29 cellular contexts compared by ENCODE assay signal in the genomic region with DNA sequence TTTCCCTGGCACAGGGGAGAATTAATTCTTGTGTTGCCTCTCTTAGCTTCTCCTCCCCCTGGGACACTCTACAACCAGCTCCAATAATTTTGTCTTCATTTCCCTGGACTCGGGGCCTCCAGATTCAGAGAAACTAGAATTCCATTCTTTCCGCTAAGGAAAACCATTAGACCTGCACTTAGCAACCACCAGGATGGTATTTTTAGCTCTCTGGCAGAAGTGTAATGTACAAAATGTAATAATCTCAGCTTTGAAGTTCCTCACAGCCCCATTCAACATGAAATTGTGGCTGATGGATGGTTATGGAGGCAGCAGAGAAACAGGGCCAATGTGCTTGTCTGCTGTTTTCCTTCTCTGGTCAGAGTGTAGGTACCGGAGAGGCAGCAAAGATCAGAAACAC.
"Had no signal": no experiment of that assay in that cellular context is flagged by ENCODE, and none has a peak within 500 bp of the region (broad histone marks: within the 10 kb centered on the region; RNA-seq: fewer than 3 reads in every experiment).

No MANE protein-coding gene starts in this region.

- H3K4me3 ChIP-seq: ascending aorta, cardiac muscle cell, K562 had no signal

- H3K9me3 ChIP-seq: ascending aorta had no signal

- ATAC-seq: activated CD8-positive, alpha-beta T cell treated with anti-CD3 and anti-CD28 coated beads for 36 hours; activated T-cell treated with anti-CD3 and anti-CD28 coated beads, Interleukin-2, amount 50 U/mL, for 72 hours; activated T-helper 17 cell treated with anti-CD3 and anti-CD28 coated beads, Interleukin-2, amount 50 U/mL, for 72 hours; K562; Panc1; SK-N-SH treated with all-trans-retinoic acid at 6 μM for 48 hours had no signal

- FAIRE-seq: K562, TTC549 had no signal

- H3K27ac ChIP-seq: ascending aorta, cardiac muscle cell had no signal

- H3K27me3 ChIP-seq: ascending aorta had no signal

- DNase-seq: activated CD4-positive, alpha-beta T cell treated with anti-CD3 and anti-CD28 coated beads, Interleukin-2, amount 10 ng/mL, durations not matched to agents 24 days and 14 days; activated CD4-positive, alpha-beta T cell treated with anti-CD3 and anti-CD28 coated beads, Interleukin-2, amount 50 U/mL, for 4 hours; activated CD8-positive, alpha-beta T cell treated with anti-CD3 and anti-CD28 coated beads for 36 hours; activated effector memory CD4-positive, alpha-beta T cell treated with anti-CD3 and anti-CD28 coated beads, Interleukin-2, amount 50 U/mL, for 16 hours; activated naive CD4-positive, alpha-beta T cell; activated naive CD4-positive, alpha-beta T cell treated with anti-CD3 and anti-CD28 coated beads, Interleukin-2, amount 50 U/mL, for 16 hours; activated naive CD8-positive, alpha-beta T cell treated with anti-CD3 and anti-CD28 coated beads for 36 hours; activated T-cell treated with anti-CD3 and anti-CD28 coated beads, Interleukin-2, amount 50 U/mL, for 1 hour; activated T-cell treated with anti-CD3 and anti-CD28 coated beads, Interleukin-2, amount 50 U/mL, for 72 hours; amygdala; IMR-90; NCI-H1092 treated with DMSO at 0.1 percent for 48 hours; NCI-H1417; NCI-H146; NCI-H187; NCI-H2029 treated with DMSO at 0.1 percent for 48 hours; NCI-H2107; NCI-H2171 treated with DMSO at 0.1 percent for 48 hours; NCI-H345; NCI-H524 treated with DMSO at 0.1 percent for 48 hours; SIG-M5; SW 1271 had no signal
